Comparison of ENCODE assay signal across 1 cellular context in the genomic region with DNA sequence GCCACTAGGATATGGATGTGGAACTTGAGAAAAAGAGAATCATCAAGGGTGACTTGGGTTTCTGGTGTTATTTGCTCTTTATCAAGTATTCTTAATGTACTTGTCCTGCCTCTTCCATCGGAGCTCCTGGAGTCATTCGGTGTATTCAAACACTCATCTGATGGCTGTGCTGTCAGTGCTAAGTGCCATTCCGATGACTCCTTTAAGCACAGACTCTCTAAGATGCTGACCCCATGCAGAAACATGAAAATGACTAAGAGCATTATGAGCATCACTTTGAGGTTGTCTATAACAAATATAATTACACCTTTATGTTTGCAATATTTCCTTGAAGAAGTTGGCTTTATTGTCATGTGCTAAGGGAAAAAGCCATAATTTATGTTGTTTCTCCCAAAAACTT.
TF ChIP-seq lines count a peak whose summit lies in the region.

No MANE protein-coding gene starts in this region.

TF ChIP-seq in GM23338, 12 proteins besides CTCF, POLR2A, EP300 and RAD21 (continued from another document):
- TF ChIP-seq, protein P1, sequence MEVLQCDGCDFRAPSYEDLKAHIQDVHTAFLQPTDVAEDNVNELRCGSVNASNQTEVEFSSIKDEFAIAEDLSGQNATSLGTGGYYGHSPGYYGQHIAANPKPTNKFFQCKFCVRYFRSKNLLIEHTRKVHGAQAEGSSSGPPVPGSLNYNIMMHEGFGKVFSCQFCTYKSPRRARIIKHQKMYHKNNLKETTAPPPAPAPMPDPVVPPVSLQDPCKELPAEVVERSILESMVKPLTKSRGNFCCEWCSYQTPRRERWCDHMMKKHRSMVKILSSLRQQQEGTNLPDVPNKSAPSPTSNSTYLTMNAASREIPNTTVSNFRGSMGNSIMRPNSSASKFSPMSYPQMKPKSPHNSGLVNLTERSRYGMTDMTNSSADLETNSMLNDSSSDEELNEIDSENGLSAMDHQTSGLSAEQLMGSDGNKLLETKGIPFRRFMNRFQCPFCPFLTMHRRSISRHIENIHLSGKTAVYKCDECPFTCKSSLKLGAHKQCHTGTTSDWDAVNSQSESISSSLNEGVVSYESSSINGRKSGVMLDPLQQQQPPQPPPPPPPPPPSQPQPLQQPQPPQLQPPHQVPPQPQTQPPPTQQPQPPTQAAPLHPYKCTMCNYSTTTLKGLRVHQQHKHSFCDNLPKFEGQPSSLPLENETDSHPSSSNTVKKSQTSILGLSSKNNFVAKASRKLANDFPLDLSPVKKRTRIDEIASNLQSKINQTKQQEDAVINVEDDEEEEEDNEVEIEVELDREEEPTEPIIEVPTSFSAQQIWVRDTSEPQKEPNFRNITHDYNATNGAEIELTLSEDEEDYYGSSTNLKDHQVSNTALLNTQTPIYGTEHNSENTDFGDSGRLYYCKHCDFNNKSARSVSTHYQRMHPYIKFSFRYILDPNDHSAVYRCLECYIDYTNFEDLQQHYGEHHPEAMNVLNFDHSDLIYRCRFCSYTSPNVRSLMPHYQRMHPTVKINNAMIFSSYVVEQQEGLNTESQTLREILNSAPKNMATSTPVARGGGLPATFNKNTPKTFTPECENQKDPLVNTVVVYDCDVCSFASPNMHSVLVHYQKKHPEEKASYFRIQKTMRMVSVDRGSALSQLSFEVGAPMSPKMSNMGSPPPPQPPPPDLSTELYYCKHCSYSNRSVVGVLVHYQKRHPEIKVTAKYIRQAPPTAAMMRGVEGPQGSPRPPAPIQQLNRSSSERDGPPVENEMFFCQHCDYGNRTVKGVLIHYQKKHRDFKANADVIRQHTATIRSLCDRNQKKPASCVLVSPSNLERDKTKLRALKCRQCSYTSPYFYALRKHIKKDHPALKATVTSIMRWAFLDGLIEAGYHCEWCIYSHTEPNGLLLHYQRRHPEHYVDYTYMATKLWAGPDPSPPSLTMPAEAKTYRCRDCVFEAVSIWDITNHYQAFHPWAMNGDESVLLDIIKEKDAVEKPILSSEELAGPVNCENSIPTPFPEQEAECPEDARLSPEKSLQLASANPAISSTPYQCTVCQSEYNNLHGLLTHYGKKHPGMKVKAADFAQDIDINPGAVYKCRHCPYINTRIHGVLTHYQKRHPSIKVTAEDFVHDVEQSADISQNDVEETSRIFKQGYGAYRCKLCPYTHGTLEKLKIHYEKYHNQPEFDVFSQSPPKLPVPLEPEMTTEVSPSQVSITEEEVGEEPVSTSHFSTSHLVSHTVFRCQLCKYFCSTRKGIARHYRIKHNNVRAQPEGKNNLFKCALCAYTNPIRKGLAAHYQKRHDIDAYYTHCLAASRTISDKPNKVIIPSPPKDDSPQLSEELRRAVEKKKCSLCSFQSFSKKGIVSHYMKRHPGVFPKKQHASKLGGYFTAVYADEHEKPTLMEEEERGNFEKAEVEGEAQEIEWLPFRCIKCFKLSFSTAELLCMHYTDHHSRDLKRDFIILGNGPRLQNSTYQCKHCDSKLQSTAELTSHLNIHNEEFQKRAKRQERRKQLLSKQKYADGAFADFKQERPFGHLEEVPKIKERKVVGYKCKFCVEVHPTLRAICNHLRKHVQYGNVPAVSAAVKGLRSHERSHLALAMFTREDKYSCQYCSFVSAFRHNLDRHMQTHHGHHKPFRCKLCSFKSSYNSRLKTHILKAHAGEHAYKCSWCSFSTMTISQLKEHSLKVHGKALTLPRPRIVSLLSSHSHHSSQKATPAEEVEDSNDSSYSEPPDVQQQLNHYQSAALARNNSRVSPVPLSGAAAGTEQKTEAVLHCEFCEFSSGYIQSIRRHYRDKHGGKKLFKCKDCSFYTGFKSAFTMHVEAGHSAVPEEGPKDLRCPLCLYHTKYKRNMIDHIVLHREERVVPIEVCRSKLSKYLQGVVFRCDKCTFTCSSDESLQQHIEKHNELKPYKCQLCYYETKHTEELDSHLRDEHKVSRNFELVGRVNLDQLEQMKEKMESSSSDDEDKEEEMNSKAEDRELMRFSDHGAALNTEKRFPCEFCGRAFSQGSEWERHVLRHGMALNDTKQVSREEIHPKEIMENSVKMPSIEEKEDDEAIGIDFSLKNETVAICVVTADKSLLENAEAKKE (CRISPR knock-in tag; IDR thresholded peaks at IDR 0.05): no peak
- TF ChIP-seq POLR2AphosphoS5 (IDR thresholded peaks at IDR 0.05; ENCODE audit: low read depth) (no peak), ZNF114 (CRISPR knock-in tag; IDR thresholded peaks at IDR 0.05) (no peak), EZH2 (IDR thresholded peaks at IDR 0.05; ENCODE audit: low read depth, unreplicated experiment) (no peak), NANOG (IDR thresholded peaks at IDR 0.05; ENCODE audit: borderline replicate concordance) (no peak)
- TF ChIP-seq, protein P2, sequence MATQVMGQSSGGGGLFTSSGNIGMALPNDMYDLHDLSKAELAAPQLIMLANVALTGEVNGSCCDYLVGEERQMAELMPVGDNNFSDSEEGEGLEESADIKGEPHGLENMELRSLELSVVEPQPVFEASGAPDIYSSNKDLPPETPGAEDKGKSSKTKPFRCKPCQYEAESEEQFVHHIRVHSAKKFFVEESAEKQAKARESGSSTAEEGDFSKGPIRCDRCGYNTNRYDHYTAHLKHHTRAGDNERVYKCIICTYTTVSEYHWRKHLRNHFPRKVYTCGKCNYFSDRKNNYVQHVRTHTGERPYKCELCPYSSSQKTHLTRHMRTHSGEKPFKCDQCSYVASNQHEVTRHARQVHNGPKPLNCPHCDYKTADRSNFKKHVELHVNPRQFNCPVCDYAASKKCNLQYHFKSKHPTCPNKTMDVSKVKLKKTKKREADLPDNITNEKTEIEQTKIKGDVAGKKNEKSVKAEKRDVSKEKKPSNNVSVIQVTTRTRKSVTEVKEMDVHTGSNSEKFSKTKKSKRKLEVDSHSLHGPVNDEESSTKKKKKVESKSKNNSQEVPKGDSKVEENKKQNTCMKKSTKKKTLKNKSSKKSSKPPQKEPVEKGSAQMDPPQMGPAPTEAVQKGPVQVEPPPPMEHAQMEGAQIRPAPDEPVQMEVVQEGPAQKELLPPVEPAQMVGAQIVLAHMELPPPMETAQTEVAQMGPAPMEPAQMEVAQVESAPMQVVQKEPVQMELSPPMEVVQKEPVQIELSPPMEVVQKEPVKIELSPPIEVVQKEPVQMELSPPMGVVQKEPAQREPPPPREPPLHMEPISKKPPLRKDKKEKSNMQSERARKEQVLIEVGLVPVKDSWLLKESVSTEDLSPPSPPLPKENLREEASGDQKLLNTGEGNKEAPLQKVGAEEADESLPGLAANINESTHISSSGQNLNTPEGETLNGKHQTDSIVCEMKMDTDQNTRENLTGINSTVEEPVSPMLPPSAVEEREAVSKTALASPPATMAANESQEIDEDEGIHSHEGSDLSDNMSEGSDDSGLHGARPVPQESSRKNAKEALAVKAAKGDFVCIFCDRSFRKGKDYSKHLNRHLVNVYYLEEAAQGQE (IDR thresholded peaks at IDR 0.05; ENCODE audit: unreplicated experiment): no peak
